In the genomic region with DNA sequence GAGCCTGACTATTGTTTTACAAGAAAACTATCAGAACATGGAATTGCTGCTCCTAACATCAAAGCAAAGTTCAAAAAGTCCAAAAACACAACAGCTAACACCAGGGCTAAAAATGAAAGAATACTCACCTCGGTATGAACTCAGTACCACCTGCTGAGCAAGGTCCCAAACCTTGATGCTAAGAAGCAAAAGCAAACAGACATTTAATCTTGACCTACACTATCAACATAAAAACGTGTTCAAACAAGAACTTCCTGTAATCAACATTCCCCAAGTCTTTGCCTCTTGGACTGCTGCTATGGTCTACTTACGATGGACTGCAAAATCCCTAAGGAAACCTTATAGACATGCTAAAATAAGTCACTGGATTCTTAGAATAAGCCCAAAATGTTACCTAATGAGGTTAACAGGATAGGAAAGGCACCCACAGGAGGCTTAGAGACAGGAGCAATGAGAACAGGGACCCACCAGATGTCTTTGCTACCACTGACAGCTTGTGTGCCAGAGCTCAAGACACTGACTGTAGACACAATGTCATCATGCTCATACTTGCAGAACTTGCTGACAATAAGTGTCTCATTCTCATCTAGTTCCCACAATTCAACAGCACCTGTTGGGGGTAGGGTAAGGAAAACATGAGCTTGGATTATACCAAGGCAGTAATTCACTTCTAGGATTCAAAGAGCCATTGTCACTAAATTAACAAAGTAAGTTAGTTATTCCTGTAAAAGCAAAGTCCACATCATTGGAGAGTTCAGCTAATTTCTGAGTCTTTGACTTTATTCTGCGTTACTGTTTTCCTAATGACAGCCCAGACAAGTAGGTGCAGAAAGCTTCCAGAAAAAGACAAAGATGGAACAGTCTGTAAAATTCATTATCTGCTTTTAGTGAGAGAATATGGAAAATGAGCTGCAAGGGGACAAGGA, we compare ENCODE assay signal across 10 cellular contexts. TPM values are rescaled to one million over a fixed set of nuclear protein-coding genes. Genes with fewer than 3 reads are reported as not detected.
DNase-seq lines count a peak whose midpoint lies in the region; ATAC-seq, FAIRE-seq and TF ChIP-seq lines count a peak whose summit lies in the region.
"Had no signal": no experiment of that assay in that cellular context is flagged by ENCODE, and none has a peak within 500 bp of the region (broad histone marks: within the 10 kb centered on the region; RNA-seq: fewer than 3 reads in every experiment).

No MANE protein-coding gene starts in this region.

- H3K27ac ChIP-seq in left ventricle myocardium inferior (replicated peaks) (no peak overlapping the region), astrocyte (ENCODE audit: low read depth, low read length) (no peak overlapping the region), left lung (peak overlapping the region in 1 of 2 donors; percentile 86), urinary bladder (ENCODE audit: low read depth) (peak overlapping the region; percentile 51)

- H3K9me3 Mint-ChIP-seq in astrocyte (ENCODE audit: unreplicated experiment): peaks cover 2% of the 10 kb centered on the region

- peaks cover 25% of the 10 kb centered on the region for H3K4me1 Mint-ChIP-seq in astrocyte (ENCODE audit: low read depth, unreplicated experiment)

- H3K27me3 Mint-ChIP-seq in astrocyte (ENCODE audit: low read depth, unreplicated experiment): no peaks in the 10 kb centered on the region

- peaks cover 69% of the 10 kb centered on the region for H3K79me2 ChIP-seq in astrocyte (ENCODE audit: insufficient read depth, low read length)

- H3K9ac ChIP-seq in astrocyte (ENCODE audit: low read length): peak overlapping the region; percentile 99

- H4K20me1 ChIP-seq in astrocyte (ENCODE audit: insufficient read depth, low read length): peaks cover 40% of the 10 kb centered on the region

- 71% methylated on average over 4 of the region's 4 CpGs for WGBS in urinary bladder

- peak; percentile 5 for ATAC-seq in left lung
- ATAC-seq in HG02973 (IDR thresholded peaks at IDR 0.05; ENCODE audit: unreplicated experiment): no peak

- H3K9me3 ChIP-seq in left ventricle myocardium inferior (replicated peaks): no peaks in the 10 kb centered on the region
- no peaks in the 10 kb centered on the region for H3K9me3 ChIP-seq in astrocyte (ENCODE audit: insufficient read depth, low read depth, low read length)
- no peaks in the 10 kb centered on the region for H3K9me3 ChIP-seq in left lung

- DNase-seq in left ventricle myocardium inferior (no peak), cardiac septum (ENCODE audit: low spot score) (no peak), astrocyte (ENCODE audit: low read depth) (no peak), left lung (no peak), germinal center (ENCODE audit: low spot score) (no peak), NCI-H2029 (lab: John Stamatoyannopoulos, UW) (no peak)
- DNase-seq: midbrain had no signal

- TF ChIP-seq CTCF in left ventricle myocardium inferior (IDR thresholded peaks at IDR 0.05; ENCODE audit: borderline replicate concordance): no peak
- no peak for TF ChIP-seq CTCF in astrocyte (IDR thresholded peaks at IDR 0.05; ENCODE audit: insufficient read depth, low read depth, low read length)
- TF ChIP-seq CTCF in left lung (IDR thresholded peaks at IDR 0.05): no peak

- no peak overlapping the region for H3K27ac Mint-ChIP-seq in astrocyte (ENCODE audit: unreplicated experiment)

- H3K4me1 ChIP-seq in left ventricle myocardium inferior: peaks cover 51% of the 10 kb centered on the region
- peaks cover 13% of the 10 kb centered on the region for H3K4me1 ChIP-seq in astrocyte (ENCODE audit: insufficient read depth, low read length)
- peaks cover 5 to 47% of the 10 kb centered on the region in 2 donors for H3K4me1 ChIP-seq in left lung
- peaks cover 3% of the 10 kb centered on the region for H3K4me1 ChIP-seq in urinary bladder (ENCODE audit: insufficient read depth)

- H3K4me3 Mint-ChIP-seq in astrocyte (ENCODE audit: unreplicated experiment): peak overlapping the region; percentile 100

- peaks cover 9% of the 10 kb centered on the region for H3K36me3 Mint-ChIP-seq in astrocyte (ENCODE audit: low read depth, unreplicated experiment)

- H3K4me3 ChIP-seq in left ventricle myocardium inferior: peak overlapping the region; percentile 95
- peak overlapping the region; percentile 94 for H3K4me3 ChIP-seq in astrocyte (ENCODE audit: insufficient read depth, low read depth, low read length)
- peak overlapping the region in 1 of 2 donors; percentile 90 for H3K4me3 ChIP-seq in left lung
- no peak overlapping the region for H3K4me3 ChIP-seq in urinary bladder (ENCODE audit: low read depth, low read length)

- H3K36me3 ChIP-seq in left ventricle myocardium inferior (peaks cover 58% of the 10 kb centered on the region), astrocyte (ENCODE audit: insufficient read depth, low read length) (peaks cover 56% of the 10 kb centered on the region), left lung (peaks cover 0 to 48% of the 10 kb centered on the region in 2 donors), urinary bladder (ENCODE audit: insufficient read depth) (peaks cover 2% of the 10 kb centered on the region)

- H3K4me2 ChIP-seq in astrocyte (ENCODE audit: low read length): peak overlapping the region; percentile 88

- no peak for FAIRE-seq in astrocyte (lab: Jason Lieb, UNC)
- FAIRE-seq: D721Med had no signal

- no peaks in the 10 kb centered on the region for H3K27me3 ChIP-seq in left ventricle myocardium inferior (ENCODE audit: low read depth)
- no peaks in the 10 kb centered on the region for H3K27me3 ChIP-seq in astrocyte (ENCODE audit: insufficient read depth, low read length)
- no peaks in the 10 kb centered on the region for H3K27me3 ChIP-seq in left lung

- no peak overlapping the region for H2AFZ ChIP-seq in astrocyte (ENCODE audit: low read depth, low read length)

- intact Hi-C loops in left ventricle myocardium inferior (cut with micrococcal nuclease): no loop called here
- intact Hi-C loops in cardiac septum (cut with DNase I): no loop called here
- intact Hi-C loops in left lung (cut with DNase I): no loop called here

RNA-seq across cellular contexts. Expression of a gene that starts 1.8 kb away (rescaled TPM):
- total RNA-seq in left ventricle myocardium inferior (30.7 TPM), cardiac septum (29.6 TPM), astrocyte (39.3 and 49.1 TPM in 2 replicates), left lung (10 to 100 TPM; 18.9 to 35.2 TPM), urinary bladder (21.8 TPM)
- polyA plus RNA-seq in urinary bladder: 27.3 TPM

RNA-seq across cellular contexts. Expression of a gene that starts 2.0 kb away (rescaled TPM):
- total RNA-seq in left ventricle myocardium inferior (671 TPM), cardiac septum (565 TPM), astrocyte (196 and 214 TPM in 2 replicates), left lung (100 to 1,000 TPM; 180 to 206 TPM), urinary bladder (342 TPM)
- polyA plus RNA-seq in urinary bladder: 303 TPM

RNA-seq across cellular contexts. Expression of a gene that starts 19.7 kb away (rescaled TPM):
- 0.69 TPM for total RNA-seq in left ventricle myocardium inferior
- total RNA-seq in cardiac septum: 0.46 TPM
- total RNA-seq in astrocyte: 1.2 and 2.3 TPM in 2 replicates
- 1 to 10 TPM; 1.0 to 1.2 TPM for total RNA-seq in left lung
- total RNA-seq in urinary bladder: 2.5 TPM
- polyA plus RNA-seq in urinary bladder: 1.5 TPM

RNA-seq across cellular contexts. Expression of a gene that starts 26.6 kb away (rescaled TPM):
- total RNA-seq in left ventricle myocardium inferior: 5.6 TPM
- total RNA-seq in cardiac septum: 2.6 TPM
- total RNA-seq in astrocyte: 0.75 TPM in 1 of 2 replicates, not detected in the other
- total RNA-seq in left lung: 10 to 100 TPM; 29.7 to 94.0 TPM
- total RNA-seq in urinary bladder: 3.1 TPM
- polyA plus RNA-seq in urinary bladder: 28.7 TPM

RNA-seq across cellular contexts. Expression of a gene that starts 56.2 kb away (rescaled TPM):
- total RNA-seq in left ventricle myocardium inferior (3.1 TPM), cardiac septum (0.51 TPM), astrocyte (not detected in 2 replicates), left lung (10 to 100 TPM; 10.8 to 11.0 TPM), urinary bladder (1.6 TPM)
- polyA plus RNA-seq in urinary bladder: 8.5 TPM
